Comparison of ENCODE assay signal across 8 cellular contexts in the genomic region with DNA sequence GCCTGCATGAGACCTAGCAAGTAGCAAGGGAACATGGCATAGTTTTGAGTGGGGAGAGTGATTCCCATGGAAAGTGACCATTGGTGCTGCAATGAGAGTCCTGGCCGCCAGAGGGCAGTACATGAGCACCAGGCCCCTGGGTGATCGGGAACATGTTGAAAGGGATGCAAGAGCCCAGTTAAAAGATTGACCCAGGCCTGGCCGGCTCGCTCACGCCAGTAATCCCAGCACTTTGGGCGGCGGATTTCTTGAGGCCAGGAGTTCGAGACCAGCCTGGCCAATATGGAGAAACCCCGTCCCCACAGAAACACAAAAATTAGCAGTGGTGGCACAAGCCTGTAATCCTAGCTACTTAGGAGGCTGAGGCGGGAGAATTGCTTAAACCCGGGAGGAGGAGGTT. TPM values are rescaled to one million over a fixed set of nuclear protein-coding genes. Genes with fewer than 3 reads are reported as not detected.
DNase-seq lines count a peak whose midpoint lies in the region; ATAC-seq and TF ChIP-seq lines count a peak whose summit lies in the region.

No MANE protein-coding gene starts in this region.

- DNase-seq in NCI-H82 (lab: John Stamatoyannopoulos, UW) (peak; percentile 69), NCI-H82 treated with DMSO at 0.1 percent for 48 hours (lab: John Stamatoyannopoulos, UW; ENCODE audit: unreplicated experiment) (no peak), NCI-H2171 treated with DMSO at 0.1 percent for 48 hours (lab: John Stamatoyannopoulos, UW) (peak; percentile 7), mesothelial cell of epicardium (ENCODE audit: low spot score in 2 of 2, unreplicated experiment in 2 of 2) (peak in 1 of 2 experiments; percentile 64)
- DNase-seq in activated CD4-positive, alpha-beta memory T cell treated with anti-CD3 and anti-CD28 coated beads, Interleukin-2, amount 10 ng/mL, durations not matched to agents 7 days and 5 days: peak; percentile 66
- peak; percentile 50 to 64 (median 51) for DNase-seq in effector memory CD8-positive, alpha-beta T cell
- peak; percentile 41 to 43 for DNase-seq in stimulated activated CD8-positive, alpha-beta memory T cell treated with anti-CD3 and anti-CD28 coated beads, Interleukin-7, amount 100 ng/mL, for 4 hours (ENCODE audit: low read depth in 2 of 2)

- POLR2A ChIA-PET in activated CD4-positive, alpha-beta memory T cell treated with anti-CD3 and anti-CD28 coated beads, Interleukin-2, amount 10 ng/mL, durations not matched to agents 7 days and 5 days (lab: Charles Lee): interaction anchor here (1.0 to 1.7 kb wide), 3 partner anchors 62 to 98 kb away, joined by 4 to 6 read pairs (median 4); partner anchors contain the start of gene IFIH1

- CTCF ChIA-PET in activated CD4-positive, alpha-beta memory T cell treated with anti-CD3 and anti-CD28 coated beads, Interleukin-2, amount 10 ng/mL, durations not matched to agents 7 days and 5 days (lab: Charles Lee): interaction anchor here (0.8 to 5.1 kb wide), 36 partner anchors 9 to 291 kb away, joined by 3 to 159 read pairs (median 5); partner anchors contain the start of gene FAP

- no peak overlapping the region for H3K4me3 Mint-ChIP-seq in activated CD4-positive, alpha-beta memory T cell treated with anti-CD3 and anti-CD28 coated beads, Interleukin-2, amount 10 ng/mL, durations not matched to agents 7 days and 5 days
- no peak overlapping the region for H3K4me3 Mint-ChIP-seq in effector memory CD8-positive, alpha-beta T cell
- H3K4me3 Mint-ChIP-seq in mesothelial cell of epicardium: no peak overlapping the region

- H3K27me3 Mint-ChIP-seq in activated CD4-positive, alpha-beta memory T cell treated with anti-CD3 and anti-CD28 coated beads, Interleukin-2, amount 10 ng/mL, durations not matched to agents 7 days and 5 days: peaks cover 21% of the 10 kb centered on the region
- peaks cover 25 to 47% of the 10 kb centered on the region in 2 donors for H3K27me3 Mint-ChIP-seq in effector memory CD8-positive, alpha-beta T cell
- no peaks in the 10 kb centered on the region for H3K27me3 Mint-ChIP-seq in mesothelial cell of epicardium (ENCODE audit: low read depth)

- no peak overlapping the region for H3K27ac Mint-ChIP-seq in activated CD4-positive, alpha-beta memory T cell treated with anti-CD3 and anti-CD28 coated beads, Interleukin-2, amount 10 ng/mL, durations not matched to agents 7 days and 5 days
- H3K27ac Mint-ChIP-seq in effector memory CD8-positive, alpha-beta T cell: no peak overlapping the region
- H3K27ac Mint-ChIP-seq in mesothelial cell of epicardium: no peak overlapping the region

- ATAC-seq in HG02759 (IDR thresholded peaks at IDR 0.05; ENCODE audit: unreplicated experiment): peak; percentile 99
- ATAC-seq in effector memory CD8-positive, alpha-beta T cell (replicated peaks): peak; percentile 79

- H3K36me3 Mint-ChIP-seq in activated CD4-positive, alpha-beta memory T cell treated with anti-CD3 and anti-CD28 coated beads, Interleukin-2, amount 10 ng/mL, durations not matched to agents 7 days and 5 days (ENCODE audit: low read depth): no peaks in the 10 kb centered on the region
- H3K36me3 Mint-ChIP-seq in effector memory CD8-positive, alpha-beta T cell (ENCODE audit: insufficient read depth): no peaks in the 10 kb centered on the region
- no peaks in the 10 kb centered on the region for H3K36me3 Mint-ChIP-seq in mesothelial cell of epicardium

- peak; percentile 78 for TF ChIP-seq CTCF in mesothelial cell of epicardium (IDR thresholded peaks at IDR 0.05; ENCODE audit: unreplicated experiment)

- H3K9me3 Mint-ChIP-seq in activated CD4-positive, alpha-beta memory T cell treated with anti-CD3 and anti-CD28 coated beads, Interleukin-2, amount 10 ng/mL, durations not matched to agents 7 days and 5 days: no peaks in the 10 kb centered on the region
- no peaks in the 10 kb centered on the region for H3K9me3 Mint-ChIP-seq in effector memory CD8-positive, alpha-beta T cell
- no peaks in the 10 kb centered on the region for H3K9me3 Mint-ChIP-seq in mesothelial cell of epicardium

- H3K4me1 Mint-ChIP-seq in activated CD4-positive, alpha-beta memory T cell treated with anti-CD3 and anti-CD28 coated beads, Interleukin-2, amount 10 ng/mL, durations not matched to agents 7 days and 5 days: no peaks in the 10 kb centered on the region
- no peaks in the 10 kb centered on the region for H3K4me1 Mint-ChIP-seq in effector memory CD8-positive, alpha-beta T cell (ENCODE audit: low read depth in 2 of 2)
- peaks cover 11% of the 10 kb centered on the region for H3K4me1 Mint-ChIP-seq in mesothelial cell of epicardium

RNA-seq across cellular contexts. Expression of gene FAP, which starts 22.2 kb away (rescaled TPM):
- total RNA-seq in activated CD4-positive, alpha-beta memory T cell treated with anti-CD3 and anti-CD28 coated beads, Interleukin-2, amount 10 ng/mL, durations not matched to agents 7 days and 5 days: not detected
- 47.1 to 59.6 TPM (median 50.5 TPM) in 3 replicates for total RNA-seq in mesothelial cell of epicardium

Comparison
In these comparisons a context has a peak if more than half of its experiments do, and no peak if none do; other contexts are left out.
1. RNA of gene FAP, which starts 22.2 kb away (total RNA-seq): 47.1 to 59.6 TPM in mesothelial cell of epicardium; not detected in activated CD4-positive, alpha-beta memory T cell treated with anti-CD3 and anti-CD28 coated beads, Interleukin-2, amount 10 ng/mL, durations not matched to agents 7 days and 5 days; every median in the first group is over 10 times any median in the second.